In the genomic region with DNA sequence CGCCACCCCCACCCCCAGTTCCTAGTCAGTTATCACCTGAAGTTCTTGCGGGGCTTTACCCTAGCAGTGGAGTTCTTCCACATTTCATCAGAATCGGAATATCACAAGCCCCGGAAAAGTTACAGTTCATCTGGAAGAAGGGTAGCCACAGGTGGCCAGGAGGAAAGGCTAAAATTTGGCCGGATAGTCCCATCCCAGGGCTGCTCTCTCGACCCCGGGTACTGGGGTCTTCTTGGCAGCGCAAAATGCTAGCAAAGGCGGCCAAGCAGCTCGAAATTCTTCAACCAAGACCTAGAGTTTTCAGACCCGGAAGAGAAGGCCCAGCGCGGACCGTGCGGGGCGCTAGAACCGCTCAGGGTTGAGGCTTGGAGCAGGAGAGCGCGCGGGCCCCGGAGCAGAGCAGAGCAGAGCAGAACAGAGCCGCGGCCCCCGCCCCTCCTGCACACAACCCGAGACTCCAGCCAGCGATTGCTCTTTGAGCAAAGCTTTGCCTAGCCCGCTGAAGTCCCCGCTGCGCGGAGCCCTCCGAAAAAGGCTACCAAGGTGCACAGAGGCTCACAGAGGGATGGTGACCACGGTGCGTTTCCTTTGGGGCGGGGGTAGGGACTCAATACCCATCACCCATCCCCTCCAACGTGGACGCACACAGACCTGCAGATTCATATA, we compare ENCODE assay signal across 1 cellular context.
TF ChIP-seq lines count a peak whose summit lies in the region.

No MANE protein-coding gene starts in this region.

TF ChIP-seq in WTC11, 78 proteins besides CTCF, POLR2A, EP300 and RAD21 (continued from another document):
- TF ChIP-seq HMGXB4 (CRISPR knock-in tag; IDR thresholded peaks at IDR 0.05) (no peak), ZNF232 (CRISPR knock-in tag; IDR thresholded peaks at IDR 0.05) (no peak), CREM (CRISPR knock-in tag; IDR thresholded peaks at IDR 0.05) (no peak), ZNF263 (CRISPR knock-in tag; IDR thresholded peaks at IDR 0.05; ENCODE audit: low read depth) (no peak), PRRX2 (CRISPR knock-in tag; IDR thresholded peaks at IDR 0.05) (no peak)
- TF ChIP-seq, protein P1, sequence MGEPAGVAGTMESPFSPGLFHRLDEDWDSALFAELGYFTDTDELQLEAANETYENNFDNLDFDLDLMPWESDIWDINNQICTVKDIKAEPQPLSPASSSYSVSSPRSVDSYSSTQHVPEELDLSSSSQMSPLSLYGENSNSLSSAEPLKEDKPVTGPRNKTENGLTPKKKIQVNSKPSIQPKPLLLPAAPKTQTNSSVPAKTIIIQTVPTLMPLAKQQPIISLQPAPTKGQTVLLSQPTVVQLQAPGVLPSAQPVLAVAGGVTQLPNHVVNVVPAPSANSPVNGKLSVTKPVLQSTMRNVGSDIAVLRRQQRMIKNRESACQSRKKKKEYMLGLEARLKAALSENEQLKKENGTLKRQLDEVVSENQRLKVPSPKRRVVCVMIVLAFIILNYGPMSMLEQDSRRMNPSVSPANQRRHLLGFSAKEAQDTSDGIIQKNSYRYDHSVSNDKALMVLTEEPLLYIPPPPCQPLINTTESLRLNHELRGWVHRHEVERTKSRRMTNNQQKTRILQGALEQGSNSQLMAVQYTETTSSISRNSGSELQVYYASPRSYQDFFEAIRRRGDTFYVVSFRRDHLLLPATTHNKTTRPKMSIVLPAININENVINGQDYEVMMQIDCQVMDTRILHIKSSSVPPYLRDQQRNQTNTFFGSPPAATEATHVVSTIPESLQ (CRISPR knock-in tag; IDR thresholded peaks at IDR 0.05) = no peak
